8 cellular contexts compared by ENCODE assay signal in the genomic region with DNA sequence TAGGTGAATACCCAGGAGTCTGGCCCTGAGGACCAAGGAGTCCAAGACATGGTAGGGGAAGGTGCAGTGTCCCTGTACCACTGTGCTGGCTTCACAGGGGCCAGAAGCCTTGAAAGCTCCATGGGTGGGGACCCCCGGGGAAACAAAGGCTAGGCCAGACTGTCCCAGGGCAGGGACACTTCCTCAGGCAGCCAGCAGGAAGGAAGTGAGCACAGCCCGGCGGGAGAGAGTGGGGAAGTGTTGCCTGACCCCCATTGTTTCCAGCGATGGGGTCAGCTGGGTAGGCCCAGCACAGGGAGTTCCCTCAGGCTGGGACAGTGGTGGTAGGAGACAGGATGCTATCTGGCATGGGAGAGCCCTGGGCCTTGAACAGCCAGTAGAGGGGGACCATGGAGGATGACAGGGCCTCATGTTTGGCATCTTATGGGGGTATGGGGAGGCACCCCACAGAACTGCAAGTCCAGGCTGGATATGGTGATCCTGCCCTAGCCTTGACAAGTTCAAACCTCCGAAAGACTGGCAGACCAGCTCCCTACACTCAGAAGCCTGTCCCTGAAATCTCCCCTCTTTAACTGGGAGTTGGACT. TPM values are rescaled to one million over a fixed set of nuclear protein-coding genes. Genes with fewer than 3 reads are reported as not detected.
A peak's percentile ranks its signal among the peaks of the same experiment; 100 is the strongest.
DNase-seq lines count a peak whose midpoint lies in the region; TF ChIP-seq lines count a peak whose summit lies in the region.

No MANE protein-coding gene starts in this region.

- POLR2A ChIA-PET in Caco-2 (lab: Charles Lee) = no interaction called here

- H3K27me3 ChIP-seq in Caco-2 (replicated peaks; ENCODE audit: control insufficient read depth, insufficient read depth, low read length) = no peaks in the 10 kb centered on the region
- H3K27me3 ChIP-seq in adrenal gland = no peaks in the 10 kb centered on the region
- no peaks in the 10 kb centered on the region for H3K27me3 ChIP-seq in skeletal muscle tissue (ENCODE audit: control insufficient read depth in 3 of 3, insufficient read depth in 3 of 3, low read length in 3 of 3)

- H3K27ac Mint-ChIP-seq in Caco-2 (ENCODE audit: unreplicated experiment) = peak overlapping the region; percentile 96
- peak overlapping the region in 4 of 6 donors; percentile 18 to 75 (median 49) for H3K27ac Mint-ChIP-seq in immature natural killer cell

- peak overlapping the region; percentile 8 to 16 (median 10) for H3K9ac ChIP-seq in skeletal muscle tissue (ENCODE audit: low read depth in 1 of 3, low read length in 3 of 3)

- H3K27me3 Mint-ChIP-seq in Caco-2 (ENCODE audit: insufficient read depth, unreplicated experiment) = no peaks in the 10 kb centered on the region
- peaks cover 0 to 5% (median 2%) of the 10 kb centered on the region in 3 donors for H3K27me3 Mint-ChIP-seq in immature natural killer cell (ENCODE audit: low read depth in 3 of 3)

- CTCF ChIA-PET in Caco-2 (lab: Charles Lee) = interaction anchor here (0.5 to 2.3 kb wide), 6 partner anchors 13 to 90 kb away, joined by 4 to 12 read pairs (median 6); partner anchors contain the start of genes HYAL1, HYAL3, IFRD2 and NAA80

- 33 to 64% (median 51%) methylated on average over 1 to 5 of the region's 5 CpGs for WGBS in adrenal gland, 4 donors

- peaks cover 4% of the 10 kb centered on the region for H3K36me3 ChIP-seq in Caco-2 (ENCODE audit: control insufficient read depth, insufficient read depth, low read length)
- peaks cover 0 to 22% of the 10 kb centered on the region in 2 donors for H3K36me3 ChIP-seq in adrenal gland (replicated peaks in 1 of 2)
- H3K36me3 ChIP-seq in skeletal muscle tissue (ENCODE audit: control insufficient read depth in 3 of 3, insufficient read depth in 3 of 3, low read length in 3 of 3) = peaks cover 17 to 27% (median 17%) of the 10 kb centered on the region in 3 donors

- H3K4me3 ChIP-seq in Caco-2 (ENCODE audit: low read depth, low read length) (no peak overlapping the region), adrenal gland (no peak overlapping the region), skeletal muscle tissue (ENCODE audit: low read length in 3 of 3) (no peak overlapping the region)

- H3K27ac ChIP-seq in adrenal gland (peak overlapping the region; percentile 14 to 98 (median 94)), skeletal muscle tissue (ENCODE audit: low read depth, low read length) (peak overlapping the region; percentile 97)

- H3K36me3 Mint-ChIP-seq in Caco-2 (ENCODE audit: insufficient read depth, unreplicated experiment) (peaks cover 42% of the 10 kb centered on the region), immature natural killer cell (no peaks in the 10 kb centered on the region)

- H3K4me3 Mint-ChIP-seq in Caco-2 (ENCODE audit: unreplicated experiment) = no peak overlapping the region
- H3K4me3 Mint-ChIP-seq in immature natural killer cell = no peak overlapping the region

- TF ChIP-seq POLR2A in adrenal gland (IDR thresholded peaks at IDR 0.05) = no peak

- BruUV-seq in Caco-2 (replicated peaks; lab: Mats Ljungman, UMichigan) = no TSS peak

- no peaks in the 10 kb centered on the region for H3K9me3 Mint-ChIP-seq in Caco-2 (ENCODE audit: unreplicated experiment)
- no peaks in the 10 kb centered on the region for H3K9me3 Mint-ChIP-seq in immature natural killer cell

- intact Hi-C loops in Caco-2 (cut with micrococcal nuclease; ENCODE audit: unreplicated experiment) (loop anchor here (1.0 to 2.0 kb wide), 3 partner anchors 49 to 97 kb away; no protein-coding TSS in a partner anchor), adrenal gland (cut with DNase I) (loop anchor here in 1 of 2 donors (5.0 kb wide), 1 partner anchor 51 kb away; no protein-coding TSS in a partner anchor)

- H3K4me1 ChIP-seq in Caco-2 (peaks cover 22% of the 10 kb centered on the region), adrenal gland (replicated peaks in 1 of 2) (peaks cover 33 to 66% of the 10 kb centered on the region in 2 donors), skeletal muscle tissue (ENCODE audit: control insufficient read depth in 3 of 3, insufficient read depth in 3 of 3, low read length in 3 of 3) (peaks cover 50 to 72% (median 64%) of the 10 kb centered on the region in 3 donors)

- H3K9me3 ChIP-seq in Caco-2 (no peaks in the 10 kb centered on the region), adrenal gland (replicated peaks in 1 of 3) (no peaks in the 10 kb centered on the region), skeletal muscle tissue (ENCODE audit: control insufficient read depth in 3 of 3, low read length in 3 of 3) (no peaks in the 10 kb centered on the region)

- no peaks in the 10 kb centered on the region for H3K4me1 Mint-ChIP-seq in Caco-2 (ENCODE audit: low read depth, unreplicated experiment)
- H3K4me1 Mint-ChIP-seq in immature natural killer cell = peaks cover 47 to 53% of the 10 kb centered on the region in 2 donors

- TF ChIP-seq CTCF in Caco-2 (IDR thresholded peaks at IDR 0.05; ENCODE audit: insufficient read depth in 1 of 2, low read depth in 1 of 2, low read length in 1 of 2, severe bottlenecking in 1 of 2, unreplicated experiment in 1 of 2) (no peak), adrenal gland (IDR thresholded peaks at IDR 0.05) (peak in 2 of 6 experiments; percentile 11 to 31)

- no peak for DNase-seq in Caco-2
- peak in 6 of 7 donors; percentile 46 to 80 (median 62) for DNase-seq in adrenal gland
- DNase-seq in immature natural killer cell = no peak
- DNase-seq in cerebellar nuclear complex (lab: John Stamatoyannopoulos, UW) = no peak
- no peak for DNase-seq in medulla oblongata (ENCODE audit: extremely low spot score)
- no peak for DNase-seq in NCI-H1092 treated with DMSO at 0.1 percent for 48 hours (lab: John Stamatoyannopoulos, UW)
- DNase-seq in activated CD4-positive, alpha-beta T cell treated with anti-CD3 and anti-CD28 coated beads for 4 hours = no peak

RNA-seq across cellular contexts. Expression of gene HYAL2, which starts 1.2 kb away (rescaled TPM):
- total RNA-seq in Caco-2 (2022) (30.1 and 31.6 TPM in 2 replicates), adrenal gland (100 to 1,000 TPM in 4 of 8 donors, 10 to 100 TPM in 4; 62.9 to 186 (median 99.8) TPM), skeletal muscle tissue (43.8 TPM)
- polyA plus RNA-seq in adrenal gland (100 to 1,000 TPM in 2 of 3 donors, 10 to 100 TPM in 1; 28.0 to 147 (median 109) TPM), immature natural killer cell (10 to 100 TPM in 2 of 3 donors, 1 to 10 TPM in 1; 4.9 to 15.0 (median 10.8) TPM)

RNA-seq across cellular contexts. Expression of gene TUSC2, which starts 4.3 kb away (rescaled TPM):
- total RNA-seq in Caco-2 (2022) (34.9 and 38.3 TPM in 2 replicates), adrenal gland (10 to 100 TPM; 29.0 to 64.3 (median 35.6) TPM), skeletal muscle tissue (7.8 TPM)
- polyA plus RNA-seq in adrenal gland (10 to 100 TPM; 28.8 to 35.5 (median 31.9) TPM), immature natural killer cell (10 to 100 TPM; 42.9 to 70.4 (median 68.4) TPM)

RNA-seq across cellular contexts. Expression of gene RASSF1, which starts 16.9 kb away (rescaled TPM):
- total RNA-seq in Caco-2 (2022) (26.7 and 28.1 TPM in 2 replicates), adrenal gland (10 to 100 TPM; 12.4 to 27.4 (median 14.7) TPM), skeletal muscle tissue (17.7 TPM)
- polyA plus RNA-seq in adrenal gland (10 to 100 TPM in 2 of 3 donors, 1 to 10 TPM in 1; 9.6 to 26.4 (median 23.5) TPM), immature natural killer cell (100 to 1,000 TPM; 172 to 253 (median 187) TPM)

RNA-seq across cellular contexts. Expression of gene HYAL1, which starts 20.3 kb away (rescaled TPM):
- total RNA-seq in Caco-2 (2022) (2.3 and 2.6 TPM in 2 replicates), adrenal gland (10 to 100 TPM; 19.9 to 50.5 (median 36.8) TPM), skeletal muscle tissue (2.6 TPM)
- polyA plus RNA-seq in adrenal gland (10 to 100 TPM in 2 of 3 donors, 1 to 10 TPM in 1; 9.7 to 50.1 (median 16.5) TPM), immature natural killer cell (under 1 TPM in 2 of 3 donors, not detected in 1; 0.18 to 0.57 TPM)

RNA-seq across cellular contexts. Expression of gene ZMYND10, which starts 21.8 kb away (rescaled TPM):
- total RNA-seq in Caco-2 (2022) (0.23 and 0.29 TPM in 2 replicates), adrenal gland (under 1 TPM in 5 of 8 donors, not detected in 3; 0.11 to 0.57 (median 0.34) TPM), skeletal muscle tissue (0.52 TPM)
- polyA plus RNA-seq in adrenal gland (1 to 10 TPM in 2 of 3 donors, not detected in 1; 1.2 to 1.9 TPM), immature natural killer cell (1 to 10 TPM; 2.3 to 3.7 (median 3.6) TPM)

Comparison
In these comparisons a context has a peak if more than half of its experiments do, and no peak if none do; other contexts are left out.
1. DNase-seq: peak in adrenal gland (6 of 7); none in Caco-2 (0 of 2), immature natural killer cell (0 of 3), cerebellar nuclear complex (0 of 2), medulla oblongata (single experiment), NCI-H1092 treated with DMSO at 0.1 percent for 48 hours (single experiment) and activated CD4-positive, alpha-beta T cell treated with anti-CD3 and anti-CD28 coated beads for 4 hours (0 of 2).